Comparison of ENCODE assay signal across 19 cellular contexts in the genomic region with DNA sequence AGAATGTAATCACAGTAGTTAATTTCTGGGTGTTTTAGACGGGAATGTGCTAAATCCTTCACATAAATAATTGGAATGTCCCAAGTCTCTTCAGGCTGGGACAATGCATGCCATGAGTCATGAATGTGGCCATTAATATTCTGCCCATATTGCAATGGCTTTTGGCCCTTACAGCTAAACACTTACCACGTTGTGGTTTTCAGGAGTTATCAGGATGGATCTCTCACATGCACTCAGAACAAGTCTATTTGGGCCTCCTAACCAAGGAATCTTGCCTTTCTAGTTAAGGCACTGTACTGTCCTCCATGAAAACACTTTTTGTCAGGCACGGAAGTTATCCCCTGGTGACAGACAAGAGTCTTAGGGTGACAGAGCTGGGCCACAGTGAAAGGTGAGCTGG. TPM values are rescaled to one million over a fixed set of nuclear protein-coding genes. Genes with fewer than 3 reads are reported as not detected.
DNase-seq lines count a peak whose midpoint lies in the region; ATAC-seq and TF ChIP-seq lines count a peak whose summit lies in the region.
"Had no signal": no experiment of that assay in that cellular context is flagged by ENCODE, and none has a peak within 500 bp of the region (broad histone marks: within the 10 kb centered on the region; RNA-seq: fewer than 3 reads in every experiment).

No MANE protein-coding gene starts in this region.

- no peak overlapping the region for H3K27ac Mint-ChIP-seq in HFFc6
- no peak overlapping the region for H3K27ac Mint-ChIP-seq in activated CD4-positive, alpha-beta memory T cell treated with anti-CD3 and anti-CD28 coated beads for 36 hours
- H3K27ac Mint-ChIP-seq: CD14-positive monocyte had no signal

- no peaks in the 10 kb centered on the region for H3K9me3 ChIP-seq in A673 (ENCODE audit: low read depth, low read length, poor library complexity, severe bottlenecking)
- H3K9me3 ChIP-seq: esophagus muscularis mucosa had no signal

- no peaks in the 10 kb centered on the region for H3K36me3 ChIP-seq in A673 (ENCODE audit: insufficient read depth, low read length, poor library complexity, severe bottlenecking)

- H3K4me3 Mint-ChIP-seq in HFFc6 = no peak overlapping the region
- H3K4me3 Mint-ChIP-seq in activated CD4-positive, alpha-beta memory T cell treated with anti-CD3 and anti-CD28 coated beads for 36 hours = no peak overlapping the region
- H3K4me3 Mint-ChIP-seq: CD14-positive monocyte had no signal

- no peak for ATAC-seq in GM18867 (IDR thresholded peaks at IDR 0.05; ENCODE audit: unreplicated experiment)
- ATAC-seq: left lung; stimulated activated naive CD8-positive, alpha-beta T cell treated with anti-CD3 and anti-CD28 coated beads, Interleukin-15, Interleukin-2, amounts not matched to agents 100 U/mL and 50 U/mL, for 24 hours had no signal

- H3K27ac ChIP-seq in A673 (ENCODE audit: low read depth, low read length, poor library complexity, severe bottlenecking) = no peak overlapping the region
- H3K27ac ChIP-seq: esophagus muscularis mucosa, left lung, parathyroid adenoma had no signal

- no TSS peak for BruUV-seq in A673 (replicated peaks; lab: Mats Ljungman, UMichigan)

- no peaks in the 10 kb centered on the region for H3K4me1 ChIP-seq in A673 (ENCODE audit: insufficient read depth, low read length, poor library complexity, severe bottlenecking)
- H3K4me1 ChIP-seq: left lung, parathyroid adenoma had no signal

- peaks cover 9% of the 10 kb centered on the region for H3K9me3 Mint-ChIP-seq in HFFc6
- peaks cover 3% of the 10 kb centered on the region for H3K9me3 Mint-ChIP-seq in activated CD4-positive, alpha-beta memory T cell treated with anti-CD3 and anti-CD28 coated beads for 36 hours

- DNase-seq in A673 (ENCODE audit: low spot score) = peak; percentile 10
- DNase-seq in HFFc6 = peak; percentile 37
- peak; percentile 72 for DNase-seq in astrocyte of the hippocampus (ENCODE audit: low read depth, low spot score)
- DNase-seq in islet precursor cell = peak; percentile 63
- no peak for DNase-seq in occipital lobe (lab: John Stamatoyannopoulos, UW)
- no peak for DNase-seq in activated CD4-positive, alpha-beta memory T cell treated with anti-CD3 and anti-CD28 coated beads for 36 hours
- DNase-seq in SW 1271 (lab: John Stamatoyannopoulos, UW) = no peak
- DNase-seq: activated CD8-positive, alpha-beta memory T cell treated with anti-CD3 and anti-CD28 coated beads, Interleukin-2, amount 50 U/mL, for 4 hours; anterior cingulate cortex; dorsolateral prefrontal cortex; hypothalamus; left lung; NCI-H146; SIG-M5; stimulated activated naive CD8-positive, alpha-beta T cell treated with anti-CD3 and anti-CD28 coated beads, Interleukin-15, Interleukin-2, amounts not matched to agents 100 U/mL and 50 U/mL, for 24 hours had no signal

- no peak overlapping the region for H3K4me3 ChIP-seq in A673 (ENCODE audit: low read depth, low read length, poor library complexity, severe bottlenecking)
- H3K4me3 ChIP-seq: dorsolateral prefrontal cortex, esophagus muscularis mucosa, left lung had no signal

- no peaks in the 10 kb centered on the region for H3K27me3 ChIP-seq in A673 (replicated peaks; ENCODE audit: insufficient read depth, low read depth, low read length, poor library complexity)
- H3K27me3 ChIP-seq: dorsolateral prefrontal cortex, esophagus muscularis mucosa, left lung had no signal

- TF ChIP-seq CTCF in A673 (conservative IDR thresholded peaks at IDR 0.05; ENCODE audit: low read depth, low read length) (no peak), HFFc6 (IDR thresholded peaks at IDR 0.05) (no peak)

- no peaks in the 10 kb centered on the region for H3K27me3 Mint-ChIP-seq in HFFc6 (ENCODE audit: insufficient read depth)
- H3K27me3 Mint-ChIP-seq in activated CD4-positive, alpha-beta memory T cell treated with anti-CD3 and anti-CD28 coated beads for 36 hours = no peaks in the 10 kb centered on the region

- H3K36me3 Mint-ChIP-seq in HFFc6 (ENCODE audit: low read depth) = peaks cover 5% of the 10 kb centered on the region
- peaks cover under 1% of the 10 kb centered on the region for H3K36me3 Mint-ChIP-seq in activated CD4-positive, alpha-beta memory T cell treated with anti-CD3 and anti-CD28 coated beads for 36 hours

- intact Hi-C loops in A673 (cut with micrococcal nuclease; ENCODE audit: unreplicated experiment) = no loop called here
- intact Hi-C loops in activated CD4-positive, alpha-beta memory T cell treated with anti-CD3 and anti-CD28 coated beads for 36 hours (cut with micrococcal nuclease) = no loop called here

- CTCF ChIA-PET in A673 (lab: Charles Lee) = no interaction called here
- CTCF ChIA-PET in activated CD4-positive, alpha-beta memory T cell treated with anti-CD3 and anti-CD28 coated beads for 36 hours (lab: Charles Lee) = interaction anchor here (1.0 kb wide), 1 partner anchor 261 kb away, joined by 3 read pairs; no protein-coding TSS in a partner anchor

- H3K4me1 Mint-ChIP-seq in HFFc6 (ENCODE audit: low read depth) = peaks cover 19% of the 10 kb centered on the region
- H3K4me1 Mint-ChIP-seq in activated CD4-positive, alpha-beta memory T cell treated with anti-CD3 and anti-CD28 coated beads for 36 hours (ENCODE audit: low read depth) = no peaks in the 10 kb centered on the region
- H3K4me1 Mint-ChIP-seq: CD14-positive monocyte had no signal

- POLR2A ChIA-PET in A673 (lab: Charles Lee; ENCODE audit: low non-redundant PET) = no interaction called here
- POLR2A ChIA-PET in activated CD4-positive, alpha-beta memory T cell treated with anti-CD3 and anti-CD28 coated beads for 36 hours (lab: Charles Lee) = no interaction called here

RNA-seq across cellular contexts. Expression of a gene that starts 32.7 kb away (rescaled TPM):
- total RNA-seq in A673 (2021) (not detected in 2 replicates), occipital lobe (not detected)
- not detected for total RNA-seq in HFFc6 (2021; fragmentation: NEBNext Ultra II Directional; extraction: Animal tissue kit (Norgen Biotek cat#: 25700))
- not detected for total RNA-seq in activated CD4-positive, alpha-beta memory T cell treated with anti-CD3 and anti-CD28 coated beads for 36 hours
- total RNA-seq: left lung had no signal

RNA-seq across cellular contexts. Expression of a gene that starts 54.3 kb away (rescaled TPM):
- not detected in 2 replicates for total RNA-seq in A673 (2021)
- total RNA-seq in HFFc6 (2021; fragmentation: NEBNext Ultra II Directional; extraction: Animal tissue kit (Norgen Biotek cat#: 25700)) = not detected
- total RNA-seq in occipital lobe = 0.31 TPM
- not detected for total RNA-seq in activated CD4-positive, alpha-beta memory T cell treated with anti-CD3 and anti-CD28 coated beads for 36 hours

Comparison
In these comparisons a context has a peak if more than half of its experiments do, and no peak if none do; other contexts are left out.
1. DNase-seq: peak in A673 (single experiment), HFFc6 (single experiment), astrocyte of the hippocampus (single experiment) and islet precursor cell (single experiment); none in occipital lobe (single experiment), activated CD4-positive, alpha-beta memory T cell treated with anti-CD3 and anti-CD28 coated beads for 36 hours (single experiment) and SW 1271 (0 of 2).